9 cellular contexts compared by ENCODE assay signal in genomic region chr20:41003143-41003932, GRCh38. TPM values are rescaled to one million over a fixed set of nuclear protein-coding genes. Genes with fewer than 3 reads are reported as not detected.
DNase-seq lines count a peak whose midpoint lies in the region; ATAC-seq, FAIRE-seq and TF ChIP-seq lines count a peak whose summit lies in the region.
"Had no signal": no experiment of that assay in that cellular context is flagged by ENCODE, and none has a peak within 500 bp of the region (broad histone marks: within the 10 kb centered on the region; RNA-seq: fewer than 3 reads in every experiment).

No MANE protein-coding gene starts in this region.

- peak overlapping the region; percentile 73 for H3K4me2 ChIP-seq in endothelial cell of umbilical vein (ENCODE audit: insufficient read depth, low read length)

- dilution Hi-C loops in endothelial cell of umbilical vein (cut with MboI; ENCODE audit: extremely low pct_ligation_motif_present, low sequenced_read_pairs) = no loop called here

- ATAC-seq in natural killer cell = peak; percentile 84 to 91 (median 86)

- peaks cover 51% of the 10 kb centered on the region for H3K4me1 Mint-ChIP-seq in activated CD4-positive, alpha-beta memory T cell treated with anti-CD3 and anti-CD28 coated beads, Interleukin-2, amount 10 ng/mL, durations not matched to agents 7 days and 5 days
- H3K4me1 Mint-ChIP-seq in natural killer cell = peaks cover 16 to 20% of the 10 kb centered on the region in 2 donors
- H3K4me1 Mint-ChIP-seq in stimulated activated naive CD8-positive, alpha-beta T cell treated with anti-CD3 and anti-CD28 coated beads, Interleukin-15, Interleukin-2, amounts not matched to agents 100 ng/mL and 50 ng/mL, for 24 hours (ENCODE audit: low read depth) = peaks cover 34% of the 10 kb centered on the region

- peak overlapping the region; percentile 95 for H3K27ac ChIP-seq in endothelial cell of umbilical vein (ENCODE audit: insufficient read depth, low read depth, low read length)

- POLR2A ChIA-PET in activated CD4-positive, alpha-beta memory T cell treated with anti-CD3 and anti-CD28 coated beads, Interleukin-2, amount 10 ng/mL, durations not matched to agents 7 days and 5 days (lab: Charles Lee) = interaction anchor here (1.1 to 1.8 kb wide), 3 partner anchors 12 to 139 kb away, joined by 3 to 13 read pairs (median 6); partner anchors contain the start of gene TOP1
- POLR2A ChIA-PET in endothelial cell of umbilical vein (lab: Charles Lee) = no interaction called here

- H3K9me1 ChIP-seq in endothelial cell of umbilical vein (replicated peaks; ENCODE audit: control insufficient read depth, extremely low read depth, insufficient read depth, low read length) = no peaks in the 10 kb centered on the region

- DNase-seq in H54 (ENCODE audit: insufficient read length, low spot score) (peak; percentile 63), NCI-H748 treated with DMSO at 0.1 percent for 48 hours (lab: John Stamatoyannopoulos, UW) (peak; percentile 49), endothelial cell of umbilical vein (ENCODE audit: low read depth, low spot score) (peak; percentile 96), natural killer cell (peak; percentile 44), NCI-H526 (lab: John Stamatoyannopoulos, UW) (no peak), retina (no peak)
- DNase-seq in activated CD4-positive, alpha-beta memory T cell treated with anti-CD3 and anti-CD28 coated beads, Interleukin-2, amount 10 ng/mL, durations not matched to agents 7 days and 5 days = peak; percentile 78

- H3K36me3 ChIP-seq in endothelial cell of umbilical vein (ENCODE audit: control insufficient read depth in 2 of 2, extremely low read depth in 1 of 2, insufficient read depth in 2 of 2, low read length in 2 of 2) = no peaks in the 10 kb centered on the region

- no peaks in the 10 kb centered on the region for H3K27me3 Mint-ChIP-seq in activated CD4-positive, alpha-beta memory T cell treated with anti-CD3 and anti-CD28 coated beads, Interleukin-2, amount 10 ng/mL, durations not matched to agents 7 days and 5 days
- no peaks in the 10 kb centered on the region for H3K27me3 Mint-ChIP-seq in natural killer cell (ENCODE audit: low read depth in 2 of 2)
- H3K27me3 Mint-ChIP-seq in stimulated activated naive CD8-positive, alpha-beta T cell treated with anti-CD3 and anti-CD28 coated beads, Interleukin-15, Interleukin-2, amounts not matched to agents 100 ng/mL and 50 ng/mL, for 24 hours = no peaks in the 10 kb centered on the region

- FAIRE-seq in H54 (lab: Jason Lieb, UNC) (no peak), endothelial cell of umbilical vein (lab: Jason Lieb, UNC) (peak; percentile 94)

- H2AFZ ChIP-seq in endothelial cell of umbilical vein (ENCODE audit: low read depth, low read length) = peak overlapping the region; percentile 10

- peaks cover 60% of the 10 kb centered on the region for H3K4me1 ChIP-seq in endothelial cell of umbilical vein (ENCODE audit: control insufficient read depth, extremely low read depth, insufficient read depth, low read length)

- BruUV-seq in endothelial cell of umbilical vein (replicated peaks; lab: Mats Ljungman, UMichigan) = no TSS peak

- H3K9ac ChIP-seq in endothelial cell of umbilical vein (replicated peaks; ENCODE audit: extremely low read depth, insufficient read depth, low read length) = peak overlapping the region; percentile 78

- H3K4me3 ChIP-seq in endothelial cell of umbilical vein (replicated peaks in 1 of 3; ENCODE audit: insufficient read depth in 1 of 3, low read depth in 1 of 3, low read length in 3 of 3) = peak overlapping the region in 1 of 3 experiments; percentile 9
- H3K4me3 ChIP-seq: dorsolateral prefrontal cortex had no signal

- H3K36me3 Mint-ChIP-seq in activated CD4-positive, alpha-beta memory T cell treated with anti-CD3 and anti-CD28 coated beads, Interleukin-2, amount 10 ng/mL, durations not matched to agents 7 days and 5 days (ENCODE audit: low read depth) = peaks cover 9% of the 10 kb centered on the region
- no peaks in the 10 kb centered on the region for H3K36me3 Mint-ChIP-seq in natural killer cell
- H3K36me3 Mint-ChIP-seq in stimulated activated naive CD8-positive, alpha-beta T cell treated with anti-CD3 and anti-CD28 coated beads, Interleukin-15, Interleukin-2, amounts not matched to agents 100 ng/mL and 50 ng/mL, for 24 hours (ENCODE audit: low read depth) = no peaks in the 10 kb centered on the region

- peaks cover 3% of the 10 kb centered on the region for H3K9me3 Mint-ChIP-seq in activated CD4-positive, alpha-beta memory T cell treated with anti-CD3 and anti-CD28 coated beads, Interleukin-2, amount 10 ng/mL, durations not matched to agents 7 days and 5 days
- no peaks in the 10 kb centered on the region for H3K9me3 Mint-ChIP-seq in natural killer cell
- H3K9me3 Mint-ChIP-seq in stimulated activated naive CD8-positive, alpha-beta T cell treated with anti-CD3 and anti-CD28 coated beads, Interleukin-15, Interleukin-2, amounts not matched to agents 100 ng/mL and 50 ng/mL, for 24 hours = no peaks in the 10 kb centered on the region

- peak overlapping the region; percentile 54 for H3K4me3 Mint-ChIP-seq in activated CD4-positive, alpha-beta memory T cell treated with anti-CD3 and anti-CD28 coated beads, Interleukin-2, amount 10 ng/mL, durations not matched to agents 7 days and 5 days
- peak overlapping the region; percentile 40 for H3K4me3 Mint-ChIP-seq in natural killer cell
- H3K4me3 Mint-ChIP-seq in stimulated activated naive CD8-positive, alpha-beta T cell treated with anti-CD3 and anti-CD28 coated beads, Interleukin-15, Interleukin-2, amounts not matched to agents 100 ng/mL and 50 ng/mL, for 24 hours = peak overlapping the region; percentile 67

- CTCF ChIA-PET in activated CD4-positive, alpha-beta memory T cell treated with anti-CD3 and anti-CD28 coated beads, Interleukin-2, amount 10 ng/mL, durations not matched to agents 7 days and 5 days (lab: Charles Lee) = interaction anchor here (0.7 to 3.9 kb wide), 2 partner anchors 12 to 91 kb away, joined by 4 to 37 read pairs; no protein-coding TSS in a partner anchor
- CTCF ChIA-PET in endothelial cell of umbilical vein (lab: Charles Lee) = interaction anchor here (2.6 kb wide), 1 partner anchor 12 kb away, joined by 23 read pairs; no protein-coding TSS in a partner anchor

- no peaks in the 10 kb centered on the region for H3K9me3 ChIP-seq in endothelial cell of umbilical vein (replicated peaks; ENCODE audit: control insufficient read depth, insufficient read depth, low read length)

- intact Hi-C loops in endothelial cell of umbilical vein (cut with micrococcal nuclease) (loop anchor here (1.0 to 10.0 kb wide), 5 partner anchors 13 to 321 kb away; partner anchors contain the start of gene TOP1), natural killer cell (cut with micrococcal nuclease) (loop anchor here (1.0 kb wide), 1 partner anchor 45 kb away; no protein-coding TSS in a partner anchor)

- H3K79me2 ChIP-seq in endothelial cell of umbilical vein (ENCODE audit: control insufficient read depth, insufficient read depth, low read length) = peaks cover 38% of the 10 kb centered on the region

- no peaks in the 10 kb centered on the region for H4K20me1 ChIP-seq in endothelial cell of umbilical vein (replicated peaks; ENCODE audit: control insufficient read depth, extremely low read depth, insufficient read depth, low read length)

- TF ChIP-seq CTCF in endothelial cell of umbilical vein (IDR thresholded peaks at IDR 0.05; ENCODE audit: extremely low read depth in 1 of 2, insufficient read depth in 1 of 2, low read depth in 1 of 2, low read length in 2 of 2) (no peak), natural killer cell (IDR thresholded peaks at IDR 0.05) (no peak)

- H3K27me3 ChIP-seq in endothelial cell of umbilical vein (ENCODE audit: control insufficient read depth in 2 of 2, insufficient read depth in 2 of 2, low read length in 2 of 2) = no peaks in the 10 kb centered on the region
- H3K27me3 ChIP-seq: dorsolateral prefrontal cortex had no signal

- peak overlapping the region; percentile 99 for H3K27ac Mint-ChIP-seq in activated CD4-positive, alpha-beta memory T cell treated with anti-CD3 and anti-CD28 coated beads, Interleukin-2, amount 10 ng/mL, durations not matched to agents 7 days and 5 days
- H3K27ac Mint-ChIP-seq in natural killer cell = peak overlapping the region; percentile 82 to 86
- H3K27ac Mint-ChIP-seq in stimulated activated naive CD8-positive, alpha-beta T cell treated with anti-CD3 and anti-CD28 coated beads, Interleukin-15, Interleukin-2, amounts not matched to agents 100 ng/mL and 50 ng/mL, for 24 hours = peak overlapping the region; percentile 95

- TF ChIP-seq POLR2A in H54 (IDR thresholded peaks at IDR 0.05; ENCODE audit: low read depth, low read length) = no peak
- no peak for TF ChIP-seq POLR2A in endothelial cell of umbilical vein (IDR thresholded peaks at IDR 0.05; ENCODE audit: low read depth, low read length)

TF ChIP-seq in endothelial cell of umbilical vein, 7 proteins besides CTCF, POLR2A, EP300 and RAD21:
- TF ChIP-seq JUN (IDR thresholded peaks at IDR 0.05; ENCODE audit: borderline replicate concordance, insufficient read depth, insufficient read length, low read depth) (peak; percentile 76), FOS (IDR thresholded peaks at IDR 0.05; ENCODE audit: borderline replicate concordance, insufficient read depth, low read length) (peak; percentile 94), GATA2 (IDR thresholded peaks at IDR 0.05; ENCODE audit: insufficient read depth, insufficient read length, low read depth, low read length) (peak; percentile 90), EZH2 (IDR thresholded peaks at IDR 0.05; ENCODE audit: borderline replicate concordance, low read depth, low read length, severe bottlenecking) (no peak), POLR2AphosphoS5 (IDR thresholded peaks at IDR 0.05; ENCODE audit: insufficient read depth, low read depth, low read length) (peak; percentile 82), MAX (IDR thresholded peaks at IDR 0.05; ENCODE audit: insufficient read depth, insufficient read length) (peak; percentile 76), MYC (IDR thresholded peaks at IDR 0.05; ENCODE audit: low read depth, low read length) (peak; percentile 40)

RNA-seq across cellular contexts. Expression of gene TOP1, which starts 25.3 kb away (rescaled TPM):
- 10 to 100 TPM; 67.5 to 68.0 TPM for total RNA-seq in activated CD4-positive, alpha-beta memory T cell treated with anti-CD3 and anti-CD28 coated beads, Interleukin-2, amount 10 ng/mL, durations not matched to agents 7 days and 5 days
- total RNA-seq in endothelial cell of umbilical vein (75.1 and 77.4 TPM in 2 replicates), natural killer cell (10 to 100 TPM; 32.2 to 36.3 (median 36.3) TPM)
- 3.7 and 7.0 TPM in 2 replicates for polyA plus RNA-seq in endothelial cell of umbilical vein
- 13.9 and 14.1 TPM in 2 replicates for polyA plus RNA-seq in endothelial cell of umbilical vein (2011; cell fraction: cytosol; rRNA removed)
- 23.7 and 33.5 TPM in 2 replicates for polyA plus RNA-seq in endothelial cell of umbilical vein (2011; cell fraction: nucleus; rRNA removed)
- polyA plus RNA-seq in endothelial cell of umbilical vein (2012) = 68.9 and 93.6 TPM in 2 replicates
- polyA minus RNA-seq in endothelial cell of umbilical vein = 8.9 and 12.3 TPM in 2 replicates
- 26.7 TPM for polyA minus RNA-seq in endothelial cell of umbilical vein (2011; cell fraction: cytosol; rRNA and poly(A)+ RNA removed)
- 15.4 and 17.3 TPM in 2 replicates for polyA minus RNA-seq in endothelial cell of umbilical vein (2011; cell fraction: nucleus; rRNA and poly(A)+ RNA removed)

Comparison
In these comparisons a context has a peak if more than half of its experiments do, and no peak if none do; other contexts are left out.
1. DNase-seq: peak in H54 (single experiment), NCI-H748 treated with DMSO at 0.1 percent for 48 hours (single experiment), activated CD4-positive, alpha-beta memory T cell treated with anti-CD3 and anti-CD28 coated beads, Interleukin-2, amount 10 ng/mL, durations not matched to agents 7 days and 5 days (single experiment), endothelial cell of umbilical vein (single experiment) and natural killer cell (single experiment); none in NCI-H526 (0 of 2) and retina (single experiment).
2. Peak in every context shown above with its lines, with median percentiles within 50 percentile points of each other: H3K27ac Mint-ChIP-seq and H3K4me3 Mint-ChIP-seq.